In the genomic region with DNA sequence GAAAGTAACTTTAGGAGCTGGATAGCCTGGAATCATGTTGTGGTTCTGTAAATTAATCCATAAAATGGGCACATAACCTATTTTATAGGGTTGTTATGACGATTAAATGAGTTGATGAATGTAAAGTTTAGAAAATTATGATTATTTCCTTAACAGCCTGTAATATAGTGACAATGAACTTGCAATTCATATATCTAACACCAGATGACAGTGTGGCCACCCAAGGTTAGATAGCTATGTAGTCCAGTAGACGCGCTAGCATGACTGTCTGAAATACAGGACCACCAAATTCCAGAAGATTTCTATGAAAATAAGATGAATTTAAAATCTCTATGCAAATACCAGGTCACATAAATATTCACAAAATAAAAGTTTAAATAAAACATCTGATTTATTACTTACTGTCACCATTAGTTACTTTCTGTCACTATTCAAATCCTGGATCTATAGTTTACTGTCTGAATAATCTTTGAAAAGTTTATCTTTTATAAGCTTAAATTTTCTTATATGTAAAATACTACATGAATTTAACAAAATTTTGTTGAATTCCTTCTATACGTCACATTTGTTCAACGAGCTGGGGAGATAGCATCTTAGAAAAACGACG, we compare ENCODE assay signal across 8 cellular contexts. TPM values are rescaled to one million over a fixed set of nuclear protein-coding genes. Genes with fewer than 3 reads are reported as not detected.
DNase-seq lines count a peak whose midpoint lies in the region; ATAC-seq and TF ChIP-seq lines count a peak whose summit lies in the region.

No MANE protein-coding gene starts in this region.

- no peaks in the 10 kb centered on the region for H3K36me3 ChIP-seq in MG63

- H3K27me3 ChIP-seq in MG63 = no peaks in the 10 kb centered on the region

- H3K9me3 ChIP-seq in MG63 = 0 out of 2 replicates have a peak, but pooled peaks cover 2% of the 10 kb centered on the region

- ATAC-seq in GM19467 (IDR thresholded peaks at IDR 0.05; ENCODE audit: unreplicated experiment) (peak; percentile 75), HG03521 (IDR thresholded peaks at IDR 0.05; ENCODE audit: unreplicated experiment) (peak; percentile 63)

- H3K4me3 ChIP-seq in retinal pigment epithelial cell (ENCODE audit: low read length) = no peak overlapping the region
- H3K4me3 ChIP-seq in MG63 = no peak overlapping the region

- DNase-seq in SIG-M5 treated with dmso at 0.1 percent for 504 hours (lab: John Stamatoyannopoulos, UW; ENCODE audit: unreplicated experiment) (peak; percentile 39), SIG-M5 (lab: John Stamatoyannopoulos, UW) (no peak), SK-N-DZ (ENCODE audit: low spot score) (peak; percentile 29), fibroblast of peridontal ligament (ENCODE audit: extremely low read depth) (peak; percentile 62), retinal pigment epithelial cell (ENCODE audit: low read depth) (no peak), MG63 (no peak)

- peak; percentile 79 for TF ChIP-seq CTCF in retinal pigment epithelial cell (conservative IDR thresholded peaks at IDR 0.05; ENCODE audit: low read depth, low read length)

RNA-seq across cellular contexts. Expression of gene MACIR, which starts 26.1 kb away (rescaled TPM):
- polyA plus RNA-seq in SK-N-DZ (2014; cell fraction: cytosol; rRNA removed) = 33.2 and 35.7 TPM in 2 replicates
- 21.1 and 33.2 TPM in 2 replicates for polyA plus RNA-seq in SK-N-DZ (2014; cell fraction: nucleus; rRNA removed)
- 30.9 and 32.2 TPM in 2 replicates for total RNA-seq in MG63 (2014; rRNA removed; shearing (Covaris generic); ENCODE audit: low replicate concordance)

Comparison
In these comparisons a context has a peak if more than half of its experiments do, and no peak if none do; other contexts are left out.
1. DNase-seq: peak in SIG-M5 treated with dmso at 0.1 percent for 504 hours (single experiment), SK-N-DZ (single experiment) and fibroblast of peridontal ligament (single experiment); none in SIG-M5 (single experiment), retinal pigment epithelial cell (single experiment) and MG63 (single experiment).